Comparison of ENCODE assay signal across 1 cellular context in genomic region chr14:47678157-47678556, GRCh38.
TF ChIP-seq lines count a peak whose summit lies in the region.

No MANE protein-coding gene starts in this region.

TF ChIP-seq in HepG2, 621 proteins besides CTCF, POLR2A, EP300 and RAD21 (continued from another document):
- TF ChIP-seq ZNF138 (CRISPR knock-in tag; IDR thresholded peaks at IDR 0.05; ENCODE audit: low read depth) (no peak), SIN3B (IDR thresholded peaks at IDR 0.05; ENCODE audit: low read length) (no peak), ZNF576 (CRISPR knock-in tag; IDR thresholded peaks at IDR 0.05) (no peak), ZNF20 (CRISPR knock-in tag; IDR thresholded peaks at IDR 0.05) (no peak), PHF21A (CRISPR knock-in tag; IDR thresholded peaks at IDR 0.05) (no peak)
